Comparison of ENCODE assay signal across 10 cellular contexts in genomic region chr2:184186436-184186835, GRCh38.
"Had no signal": no experiment of that assay in that cellular context is flagged by ENCODE, and none has a peak within 500 bp of the region (broad histone marks: within the 10 kb centered on the region; RNA-seq: fewer than 3 reads in every experiment).

No MANE protein-coding gene starts in this region.

- H3K4me2 ChIP-seq: GM23338 had no signal

- H3K36me3 ChIP-seq: HAP-1 had no signal

- H3K9ac ChIP-seq: GM23248 had no signal

- ATAC-seq: GM23338, HCT116 had no signal

- FAIRE-seq: H1, H54 had no signal

- H3K4me1 ChIP-seq: HAP-1 had no signal

- DNase-seq: GM23248, GOT3, H7, H9, HFFc6 had no signal

- H3K27ac ChIP-seq: GM23248 had no signal

- H3K9me3 ChIP-seq: HAP-1 had no signal

- H2AFZ ChIP-seq: GM23248 had no signal

- H3K4me3 ChIP-seq: GM23248, GM23338, HAP-1 had no signal
